ENCODE assay signal across 9 cellular contexts in genomic region chr20:59835448-59836395, GRCh38.
A peak's percentile ranks its signal among the peaks of the same experiment; 100 is the strongest.
DNase-seq lines count a peak whose midpoint lies in the region; ATAC-seq and TF ChIP-seq lines count a peak whose summit lies in the region.
"Had no signal": no experiment of that assay in that cellular context is flagged by ENCODE, and none has a peak within 500 bp of the region (broad histone marks: within the 10 kb centered on the region; RNA-seq: fewer than 3 reads in every experiment).

No MANE protein-coding gene starts in this region.

- dilution Hi-C loops in mammary epithelial cell (cut with HindIII; ENCODE audit: low sequenced_read_pairs) = no loop called here

- 1% methylated on average over 10 of the region's 16 CpGs for WGBS in mammary epithelial cell (ENCODE audit: low coverage, missing lambda C conversion rate)
- WGBS in transverse colon (ENCODE audit: low coverage in 1 of 2), 2 donors = 10% methylated on average over 16 of the region's 16 CpGs; no CpG with 5 or more reads in 1 of the 2 donors

- H3K9ac ChIP-seq in mammary epithelial cell (ENCODE audit: insufficient read depth, low read length) = peak overlapping the region; percentile 15

- intact Hi-C loops in mammary epithelial cell (cut with micrococcal nuclease) (no loop called here), left colon (cut with DNase I, micrococcal nuclease) (no loop called here), transverse colon (cut with DNase I; ENCODE audit: low total_unique reads) (no loop called here)

- peak; percentile 87 for ATAC-seq in left colon
- no peak for ATAC-seq in activated T-cell treated with anti-CD3 and anti-CD28 coated beads, Interleukin-2, amount 50 U/mL, for 4 hours
- ATAC-seq in esophagus mucosa = no peak

- no peak for TF ChIP-seq EP300 in transverse colon (IDR thresholded peaks at IDR 0.05; ENCODE audit: low read depth)

- TF ChIP-seq POLR2A in transverse colon (IDR thresholded peaks at IDR 0.05) = peak; percentile 46

- H3K4me1 ChIP-seq in mammary epithelial cell (ENCODE audit: insufficient read depth, low read length) (peaks cover 54% of the 10 kb centered on the region), transverse colon (peaks cover 7 to 28% (median 17%) of the 10 kb centered on the region in 4 donors)

- in situ Hi-C loops in mammary epithelial cell (cut with MboI; ENCODE audit: low sequenced_read_pairs in 2 of 2) (no loop called here), transverse colon (cut with MboI; ENCODE audit: low pct_ligation_motif_present in 1 of 4, low pct_unique_long_range_greater_than_20kb in 1 of 4, low sequenced_read_pairs in 3 of 4) (no loop called here)

- BruUV-seq in mammary epithelial cell (replicated peaks; lab: Mats Ljungman, UMichigan) = TSS peak; percentile 63

- no peaks in the 10 kb centered on the region for H3K36me3 Mint-ChIP-seq in activated T-cell treated with anti-CD3 and anti-CD28 coated beads, Interleukin-2, amount 50 U/mL, for 4 hours (ENCODE audit: insufficient read depth)

- no peaks in the 10 kb centered on the region for H3K4me1 Mint-ChIP-seq in activated T-cell treated with anti-CD3 and anti-CD28 coated beads, Interleukin-2, amount 50 U/mL, for 4 hours (ENCODE audit: low read depth)

- no peak for TF ChIP-seq CTCF in mammary epithelial cell (conservative IDR thresholded peaks at IDR 0.05 in 1 of 2, IDR thresholded peaks at IDR 0.05 in 1 of 2; ENCODE audit: extremely low read depth in 1 of 2, insufficient read depth in 1 of 2, low read depth in 1 of 2, low read length in 2 of 2)
- no peak for TF ChIP-seq CTCF in transverse colon (IDR thresholded peaks at IDR 0.05)

- no peak overlapping the region for H3K4me3 Mint-ChIP-seq in activated T-cell treated with anti-CD3 and anti-CD28 coated beads, Interleukin-2, amount 50 U/mL, for 4 hours

- H3K36me3 ChIP-seq in mammary epithelial cell (ENCODE audit: insufficient read depth, low read length) (no peaks in the 10 kb centered on the region), transverse colon (no peaks in the 10 kb centered on the region)

- H3K4me3 ChIP-seq in mammary epithelial cell (replicated peaks in 1 of 3; ENCODE audit: insufficient read depth in 1 of 3, low read depth in 2 of 3, low read length in 3 of 3) = peak overlapping the region; percentile 13 to 51 (median 30)
- peak overlapping the region in 2 of 4 donors; percentile 8 to 22 for H3K4me3 ChIP-seq in transverse colon

- peak overlapping the region; percentile 77 for H3K4me2 ChIP-seq in mammary epithelial cell (ENCODE audit: insufficient read depth, low read depth, low read length)

- DNase-seq in AG20443 (ENCODE audit: low spot score) = peak; percentile 74
- peak; percentile 48 to 50 for DNase-seq in NCI-H187 (lab: John Stamatoyannopoulos, UW)
- DNase-seq in mammary epithelial cell = peak; percentile 68
- DNase-seq in left colon = peak; percentile 35 to 77
- peak; percentile 65 for DNase-seq in transverse colon
- no peak for DNase-seq in activated T-cell treated with anti-CD3 and anti-CD28 coated beads, Interleukin-2, amount 50 U/mL, for 4 hours
- DNase-seq in LoVo (ENCODE audit: low spot score) = no peak

- H3K79me2 ChIP-seq in mammary epithelial cell (ENCODE audit: insufficient read depth, low read length) = no peaks in the 10 kb centered on the region

- H3K27ac ChIP-seq in mammary epithelial cell (ENCODE audit: insufficient read depth, low read depth, low read length) (no peak overlapping the region), transverse colon (no peak overlapping the region)

- no peaks in the 10 kb centered on the region for H4K20me1 ChIP-seq in mammary epithelial cell (ENCODE audit: insufficient read depth, low read length)

- no peaks in the 10 kb centered on the region for H3K9me3 Mint-ChIP-seq in activated T-cell treated with anti-CD3 and anti-CD28 coated beads, Interleukin-2, amount 50 U/mL, for 4 hours

- CTCF ChIA-PET in mammary epithelial cell (lab: Charles Lee; ENCODE audit: low non-redundant PET) = no interaction called here

- H3K9me3 ChIP-seq in mammary epithelial cell (replicated peaks; ENCODE audit: insufficient read depth, low read length) (no peaks in the 10 kb centered on the region), transverse colon (no peaks in the 10 kb centered on the region)
- H3K9me3 ChIP-seq: Caco-2 had no signal

- H3K27me3 ChIP-seq in mammary epithelial cell (ENCODE audit: insufficient read depth, low read length) = no peaks in the 10 kb centered on the region
- peaks cover 14% of the 10 kb centered on the region for H3K27me3 ChIP-seq in transverse colon

- H2AFZ ChIP-seq in mammary epithelial cell (ENCODE audit: low read depth, low read length) = peak overlapping the region; percentile 78

- peaks cover 37% of the 10 kb centered on the region for H3K27me3 Mint-ChIP-seq in activated T-cell treated with anti-CD3 and anti-CD28 coated beads, Interleukin-2, amount 50 U/mL, for 4 hours (ENCODE audit: low read depth)

Comparison
In these comparisons a context has a peak if more than half of its experiments do, and no peak if none do; other contexts are left out.
1. DNase-seq: peak in AG20443 (single experiment), NCI-H187 (2 of 2), mammary epithelial cell (single experiment), left colon (2 of 2) and transverse colon (single experiment); none in activated T-cell treated with anti-CD3 and anti-CD28 coated beads, Interleukin-2, amount 50 U/mL, for 4 hours (single experiment) and LoVo (single experiment).